ENCODE assay signal across 2 cellular contexts in genomic region chr18:79873449-79874110, GRCh38.
TF ChIP-seq lines count a peak whose summit lies in the region.

No MANE protein-coding gene starts in this region.

TF ChIP-seq in K562, 482 proteins besides CTCF, POLR2A, EP300 and RAD21 (continued from another document):
- TF ChIP-seq THRA (IDR thresholded peaks at IDR 0.05), result no peak
- TF ChIP-seq ZNF780A (CRISPR knock-in tag; IDR thresholded peaks at IDR 0.05), result no peak
- TF ChIP-seq, protein P1, sequence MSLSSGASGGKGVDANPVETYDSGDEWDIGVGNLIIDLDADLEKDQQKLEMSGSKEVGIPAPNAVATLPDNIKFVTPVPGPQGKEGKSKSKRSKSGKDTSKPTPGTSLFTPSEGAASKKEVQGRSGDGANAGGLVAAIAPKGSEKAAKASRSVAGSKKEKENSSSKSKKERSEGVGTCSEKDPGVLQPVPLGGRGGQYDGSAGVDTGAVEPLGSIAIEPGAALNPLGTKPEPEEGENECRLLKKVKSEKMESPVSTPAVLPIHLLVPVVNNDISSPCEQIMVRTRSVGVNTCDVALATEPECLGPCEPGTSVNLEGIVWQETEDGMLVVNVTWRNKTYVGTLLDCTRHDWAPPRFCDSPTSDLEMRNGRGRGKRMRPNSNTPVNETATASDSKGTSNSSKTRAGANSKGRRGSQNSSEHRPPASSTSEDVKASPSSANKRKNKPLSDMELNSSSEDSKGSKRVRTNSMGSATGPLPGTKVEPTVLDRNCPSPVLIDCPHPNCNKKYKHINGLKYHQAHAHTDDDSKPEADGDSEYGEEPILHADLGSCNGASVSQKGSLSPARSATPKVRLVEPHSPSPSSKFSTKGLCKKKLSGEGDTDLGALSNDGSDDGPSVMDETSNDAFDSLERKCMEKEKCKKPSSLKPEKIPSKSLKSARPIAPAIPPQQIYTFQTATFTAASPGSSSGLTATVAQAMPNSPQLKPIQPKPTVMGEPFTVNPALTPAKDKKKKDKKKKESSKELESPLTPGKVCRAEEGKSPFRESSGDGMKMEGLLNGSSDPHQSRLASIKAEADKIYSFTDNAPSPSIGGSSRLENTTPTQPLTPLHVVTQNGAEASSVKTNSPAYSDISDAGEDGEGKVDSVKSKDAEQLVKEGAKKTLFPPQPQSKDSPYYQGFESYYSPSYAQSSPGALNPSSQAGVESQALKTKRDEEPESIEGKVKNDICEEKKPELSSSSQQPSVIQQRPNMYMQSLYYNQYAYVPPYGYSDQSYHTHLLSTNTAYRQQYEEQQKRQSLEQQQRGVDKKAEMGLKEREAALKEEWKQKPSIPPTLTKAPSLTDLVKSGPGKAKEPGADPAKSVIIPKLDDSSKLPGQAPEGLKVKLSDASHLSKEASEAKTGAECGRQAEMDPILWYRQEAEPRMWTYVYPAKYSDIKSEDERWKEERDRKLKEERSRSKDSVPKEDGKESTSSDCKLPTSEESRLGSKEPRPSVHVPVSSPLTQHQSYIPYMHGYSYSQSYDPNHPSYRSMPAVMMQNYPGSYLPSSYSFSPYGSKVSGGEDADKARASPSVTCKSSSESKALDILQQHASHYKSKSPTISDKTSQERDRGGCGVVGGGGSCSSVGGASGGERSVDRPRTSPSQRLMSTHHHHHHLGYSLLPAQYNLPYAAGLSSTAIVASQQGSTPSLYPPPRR (CRISPR knock-in tag; IDR thresholded peaks at IDR 0.05; ENCODE audit: borderline replicate concordance), result no peak
- TF ChIP-seq KLF13 (tag; IDR thresholded peaks at IDR 0.05; ENCODE audit: borderline replicate concordance, low read depth), result no peak
TF ChIP-seq in K562: peak in this region for 0.

TF ChIP-seq in SK-N-SH treated with all-trans-retinoic acid at 6 μM for 48 hours, 23 proteins besides CTCF, POLR2A, EP300 and RAD21 (continued from another document):
- no peak for TF ChIP-seq CREB5 (CRISPR knock-in tag; IDR thresholded peaks at IDR 0.05; ENCODE audit: low read depth)
- no peak for TF ChIP-seq TSHZ2 (CRISPR knock-in tag; IDR thresholded peaks at IDR 0.05)
- TF ChIP-seq, protein P2, sequence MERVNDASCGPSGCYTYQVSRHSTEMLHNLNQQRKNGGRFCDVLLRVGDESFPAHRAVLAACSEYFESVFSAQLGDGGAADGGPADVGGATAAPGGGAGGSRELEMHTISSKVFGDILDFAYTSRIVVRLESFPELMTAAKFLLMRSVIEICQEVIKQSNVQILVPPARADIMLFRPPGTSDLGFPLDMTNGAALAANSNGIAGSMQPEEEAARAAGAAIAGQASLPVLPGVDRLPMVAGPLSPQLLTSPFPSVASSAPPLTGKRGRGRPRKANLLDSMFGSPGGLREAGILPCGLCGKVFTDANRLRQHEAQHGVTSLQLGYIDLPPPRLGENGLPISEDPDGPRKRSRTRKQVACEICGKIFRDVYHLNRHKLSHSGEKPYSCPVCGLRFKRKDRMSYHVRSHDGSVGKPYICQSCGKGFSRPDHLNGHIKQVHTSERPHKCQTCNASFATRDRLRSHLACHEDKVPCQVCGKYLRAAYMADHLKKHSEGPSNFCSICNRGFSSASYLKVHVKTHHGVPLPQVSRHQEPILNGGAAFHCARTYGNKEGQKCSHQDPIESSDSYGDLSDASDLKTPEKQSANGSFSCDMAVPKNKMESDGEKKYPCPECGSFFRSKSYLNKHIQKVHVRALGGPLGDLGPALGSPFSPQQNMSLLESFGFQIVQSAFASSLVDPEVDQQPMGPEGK (CRISPR knock-in tag; IDR thresholded peaks at IDR 0.05; ENCODE audit: borderline replicate concordance), result no peak
- no peak for TF ChIP-seq ZFP30 (CRISPR knock-in tag; IDR thresholded peaks at IDR 0.05)
